ENCODE assay signal across 8 cellular contexts in the genomic region with DNA sequence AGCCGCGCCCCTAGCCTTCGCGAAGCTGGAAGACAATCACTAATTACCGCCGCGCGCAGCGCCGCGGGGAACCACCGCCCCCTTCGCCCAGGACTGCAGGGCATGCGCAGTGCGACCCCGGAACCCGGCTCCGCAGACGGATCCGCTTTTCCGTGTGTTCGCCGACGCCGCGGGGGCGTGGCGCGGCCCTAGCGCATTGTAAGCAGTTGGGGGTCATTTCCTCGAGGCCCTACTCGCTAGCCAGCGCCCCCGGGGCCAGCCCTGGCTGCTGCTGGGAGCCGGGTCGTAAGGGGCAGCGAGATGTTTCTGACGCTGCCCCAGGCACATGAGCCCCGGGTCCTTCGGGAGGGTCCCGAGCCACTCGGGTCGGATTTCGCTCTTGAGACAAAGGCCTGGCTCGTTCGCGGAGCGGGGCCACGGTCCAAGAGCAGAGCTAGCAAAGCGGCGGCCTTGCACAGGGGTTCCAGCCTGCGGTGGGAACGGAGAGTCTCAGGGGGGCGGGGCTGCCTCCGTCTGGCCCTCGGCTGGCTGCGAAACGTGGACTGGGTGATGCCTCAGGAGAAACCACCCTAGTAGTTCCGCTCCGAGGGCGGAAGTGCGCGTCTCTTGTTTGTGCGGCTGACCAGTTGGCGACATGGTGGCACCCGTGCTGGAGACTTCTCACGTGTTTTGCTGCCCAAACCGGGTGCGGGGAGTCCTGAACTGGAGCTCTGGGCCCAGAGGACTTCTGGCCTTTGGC. TPM values are rescaled to one million over a fixed set of nuclear protein-coding genes. Genes with fewer than 3 reads are reported as not detected.
DNase-seq lines count a peak whose midpoint lies in the region; ATAC-seq and TF ChIP-seq lines count a peak whose summit lies in the region.

ELP2 (plus strand) TSS at position 600 of the 739 bp plus-strand sequence; CDS start at position 635, 35 bp downstream.
A gene with protein sequence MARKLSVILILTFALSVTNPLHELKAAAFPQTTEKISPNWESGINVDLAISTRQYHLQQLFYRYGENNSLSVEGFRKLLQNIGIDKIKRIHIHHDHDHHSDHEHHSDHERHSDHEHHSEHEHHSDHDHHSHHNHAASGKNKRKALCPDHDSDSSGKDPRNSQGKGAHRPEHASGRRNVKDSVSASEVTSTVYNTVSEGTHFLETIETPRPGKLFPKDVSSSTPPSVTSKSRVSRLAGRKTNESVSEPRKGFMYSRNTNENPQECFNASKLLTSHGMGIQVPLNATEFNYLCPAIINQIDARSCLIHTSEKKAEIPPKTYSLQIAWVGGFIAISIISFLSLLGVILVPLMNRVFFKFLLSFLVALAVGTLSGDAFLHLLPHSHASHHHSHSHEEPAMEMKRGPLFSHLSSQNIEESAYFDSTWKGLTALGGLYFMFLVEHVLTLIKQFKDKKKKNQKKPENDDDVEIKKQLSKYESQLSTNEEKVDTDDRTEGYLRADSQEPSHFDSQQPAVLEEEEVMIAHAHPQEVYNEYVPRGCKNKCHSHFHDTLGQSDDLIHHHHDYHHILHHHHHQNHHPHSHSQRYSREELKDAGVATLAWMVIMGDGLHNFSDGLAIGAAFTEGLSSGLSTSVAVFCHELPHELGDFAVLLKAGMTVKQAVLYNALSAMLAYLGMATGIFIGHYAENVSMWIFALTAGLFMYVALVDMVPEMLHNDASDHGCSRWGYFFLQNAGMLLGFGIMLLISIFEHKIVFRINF (minus strand): TSS at position 41 of the 739 bp plus-strand sequence. CDS start 2,333 bp downstream, outside the sequence.

- TF ChIP-seq POLR2A in erythroblast (IDR thresholded peaks at IDR 0.05; ENCODE audit: low read length), result peak; percentile 81

- peak within 1 kb of the TSS; percentile 94 to 98 for H3K9ac ChIP-seq in mucosa of rectum (ENCODE audit: low read depth in 1 of 2, low read length in 2 of 2)

- peak within 1 kb of the TSS; percentile 96 for H3K4me3 Mint-ChIP-seq in activated T-cell treated with anti-CD3 and anti-CD28 coated beads, Interleukin-2, amount 50 U/mL, for 24 hours

- H3K4me1 ChIP-seq in mucosa of rectum (ENCODE audit: control insufficient read depth in 2 of 2, insufficient read depth in 2 of 2, low read length in 2 of 2), result peaks cover 5 to 15% of the 10 kb centered on the region in 2 donors

- DNase-seq in DMS79 (lab: John Stamatoyannopoulos, UW), result peak; percentile 87
- peak; percentile 84 for DNase-seq in KG1 (lab: John Stamatoyannopoulos, UW)
- peak; percentile 97 for DNase-seq in activated T-cell treated with anti-CD3 and anti-CD28 coated beads, Interleukin-2, amount 50 U/mL, for 24 hours
- DNase-seq in erythroblast (lab: John Stamatoyannopoulos, UW), result peak; percentile 98 to 99
- DNase-seq in stimulated activated CD8-positive, alpha-beta memory T cell treated with anti-CD3 and anti-CD28 coated beads, Interleukin-4, amount 100 ng/mL, for 4 hours (ENCODE audit: low read depth in 2 of 2, low spot score in 1 of 2), result peak; percentile 90

- peak within 1 kb of the TSS; percentile 95 to 99 for H3K4me3 ChIP-seq in mucosa of rectum (ENCODE audit: low read length in 2 of 2)

- peaks cover 66% of the 10 kb centered on the region for H3K4me1 Mint-ChIP-seq in activated T-cell treated with anti-CD3 and anti-CD28 coated beads, Interleukin-2, amount 50 U/mL, for 24 hours (ENCODE audit: low read depth)

- ATAC-seq in GM21737 (IDR thresholded peaks at IDR 0.05; ENCODE audit: unreplicated experiment), result peak; percentile 83

- H3K36me3 ChIP-seq in mucosa of rectum (ENCODE audit: control insufficient read depth in 2 of 2, insufficient read depth in 2 of 2, low read length in 2 of 2), result peaks cover 0 to 6% of the 10 kb centered on the region in 2 donors

- peak within 1 kb of the TSS; percentile 100 for H3K27ac ChIP-seq in mucosa of rectum (ENCODE audit: low read depth in 2 of 2, low read length in 2 of 2)

- peak within 1 kb of the TSS; percentile 98 for H3K27ac Mint-ChIP-seq in activated T-cell treated with anti-CD3 and anti-CD28 coated beads, Interleukin-2, amount 50 U/mL, for 24 hours

- no peaks in the 10 kb centered on the region for H3K9me3 Mint-ChIP-seq in activated T-cell treated with anti-CD3 and anti-CD28 coated beads, Interleukin-2, amount 50 U/mL, for 24 hours

- no peaks in the 10 kb centered on the region for H3K9me3 ChIP-seq in mucosa of rectum (ENCODE audit: control insufficient read depth in 2 of 2, low read length in 2 of 2)

- H3K36me3 Mint-ChIP-seq in activated T-cell treated with anti-CD3 and anti-CD28 coated beads, Interleukin-2, amount 50 U/mL, for 24 hours (ENCODE audit: low read depth), result peaks cover 77% of the 10 kb centered on the region

- no peaks in the 10 kb centered on the region for H3K27me3 ChIP-seq in mucosa of rectum (ENCODE audit: control insufficient read depth in 2 of 2, insufficient read depth in 2 of 2, low read length in 2 of 2)

- H3K27me3 Mint-ChIP-seq in activated T-cell treated with anti-CD3 and anti-CD28 coated beads, Interleukin-2, amount 50 U/mL, for 24 hours, result no peaks in the 10 kb centered on the region

TF ChIP-seq in PFSK-1, 5 proteins besides CTCF, POLR2A, EP300 and RAD21:
- peak; percentile 70 for TF ChIP-seq FOXP2 (optimal IDR thresholded peaks at IDR 0.05; ENCODE audit: borderline replicate concordance, extremely low read depth, extremely low read length, insufficient read depth)
- TF ChIP-seq SIN3A (IDR thresholded peaks at IDR 0.05; ENCODE audit: borderline replicate concordance, insufficient read depth, low read length), result peak; percentile 97; the same call in 1 of the 2 replicates
- 0 out of 4 replicates have a peak, but pooled peaks of 1 of the 2 experiments have one; percentile 23 for TF ChIP-seq REST (IDR thresholded peaks at IDR 0.05; ENCODE audit: insufficient read depth in 1 of 2, low read depth in 2 of 2, low read length in 2 of 2)
- peak; percentile 64 for TF ChIP-seq POLR2AphosphoS5 (IDR thresholded peaks at IDR 0.05; ENCODE audit: low read depth, low read length)
- TF ChIP-seq TAF1 (IDR thresholded peaks at IDR 0.05; ENCODE audit: borderline replicate concordance, insufficient read depth, low read length), result no peak

RNA-seq across cellular contexts. Expression of gene ELP2, which starts in this region (rescaled TPM):
- polyA plus RNA-seq in PFSK-1 (2012; ENCODE audit: insufficient read length, low read depth), result 67.5 TPM

RNA-seq across cellular contexts. Expression of the second gene that starts in this region (rescaled TPM):
- 53.1 TPM for polyA plus RNA-seq in PFSK-1 (2012; ENCODE audit: insufficient read length, low read depth)

Comparison
In these comparisons a context has a peak if more than half of its experiments do, and no peak if none do; other contexts are left out.
1. Peak in every context shown above with its lines: DNase-seq, ATAC-seq, H3K4me3 ChIP-seq and H3K27ac ChIP-seq.